In the genomic region with DNA sequence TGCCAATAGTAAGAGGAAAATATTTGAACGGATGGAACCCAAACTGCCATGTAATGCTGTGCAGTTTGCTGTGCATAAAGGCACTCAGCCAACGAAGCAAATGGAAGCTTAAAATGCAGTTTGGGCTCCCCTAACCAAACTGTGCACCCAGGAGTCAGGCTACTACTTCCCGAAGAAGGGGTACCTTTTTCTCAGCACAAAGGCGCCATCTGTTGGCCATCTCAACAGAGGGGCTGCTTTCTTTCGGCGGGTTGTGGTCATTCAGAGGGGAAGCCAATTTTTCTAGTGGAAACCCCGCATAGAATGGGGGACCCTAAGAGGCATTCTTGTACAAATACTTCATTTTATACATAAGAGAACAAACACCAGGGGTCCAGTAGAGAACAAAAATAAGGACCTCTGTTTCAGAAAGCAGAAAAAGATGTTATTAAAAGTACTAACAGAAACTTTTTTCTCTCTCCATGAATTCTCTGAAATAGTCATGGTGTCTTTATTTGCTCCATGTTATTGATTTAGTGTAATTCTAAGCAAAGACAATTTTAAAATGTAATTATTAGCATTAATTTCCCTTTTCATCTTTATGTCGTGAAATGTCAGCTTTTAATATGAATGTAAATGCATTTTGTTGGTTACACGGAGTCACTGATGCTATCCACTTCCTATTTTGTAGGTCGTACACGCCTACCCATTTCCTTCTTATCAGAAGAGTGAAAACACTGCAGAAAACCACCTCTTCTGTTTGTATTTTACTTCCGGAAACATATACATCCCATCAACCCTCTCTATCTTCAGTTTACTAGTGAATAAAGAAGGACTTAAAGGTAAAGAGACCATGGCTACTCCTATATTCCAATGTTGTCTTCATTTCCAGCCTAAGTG, we compare ENCODE assay signal across 8 cellular contexts.
DNase-seq lines count a peak whose midpoint lies in the region; ATAC-seq and TF ChIP-seq lines count a peak whose summit lies in the region.

No MANE protein-coding gene starts in this region.

- H3K9me3 Mint-ChIP-seq in T-helper 2 cell treated with Interferon-gamma antibody and Interleukin-4, amounts not matched to agents 5 μg/mL and 100 μg/mL, for 36 hours = peaks cover 5% of the 10 kb centered on the region

- no peaks in the 10 kb centered on the region for H3K9me3 ChIP-seq in fibroblast of lung (ENCODE audit: control insufficient read depth, insufficient read depth, low read depth, low read length)

- ATAC-seq in HG02840 (IDR thresholded peaks at IDR 0.05; ENCODE audit: low FRiP score, unreplicated experiment) = no peak

- H3K9ac ChIP-seq in fibroblast of lung (ENCODE audit: insufficient read depth, low read length) = no peak overlapping the region

- POLR2A ChIA-PET in RWPE1 (lab: Yijun Ruan, JAX; ENCODE audit: low non-redundant PET) = no interaction called here

- CTCF ChIA-PET in RWPE1 (lab: Yijun Ruan, JAX) = interaction anchor here (1.0 to 1.2 kb wide), 2 partner anchors 1097 to 1285 kb away, joined by 3 read pairs; no protein-coding TSS in a partner anchor

- H3K79me2 ChIP-seq in fibroblast of lung (ENCODE audit: control insufficient read depth, insufficient read depth, low read length) = no peaks in the 10 kb centered on the region

- DNase-seq in EL = peak; percentile 50
- peak; percentile 30 for DNase-seq in RWPE1 (ENCODE audit: low spot score)
- DNase-seq in fibroblast of lung (ENCODE audit: low read depth in 2 of 2) = peak; percentile 43 to 59
- peak in 51 of 56 donors; percentile 9 to 91 (median 56) for DNase-seq in nucleus accumbens (lab: John Stamatoyannopoulos, UW)
- no peak for DNase-seq in dedifferentiated amniotic fluid mesenchymal stem cell (ENCODE audit: extremely low spot score)
- DNase-seq in T-helper 2 cell treated with Interferon-gamma antibody and Interleukin-4, amounts not matched to agents 5 μg/mL and 100 μg/mL, for 36 hours (ENCODE audit: low spot score) = no peak

- H3K27me3 Mint-ChIP-seq in T-helper 2 cell treated with Interferon-gamma antibody and Interleukin-4, amounts not matched to agents 5 μg/mL and 100 μg/mL, for 36 hours (ENCODE audit: low read depth) = no peaks in the 10 kb centered on the region

- H3K36me3 Mint-ChIP-seq in T-helper 2 cell treated with Interferon-gamma antibody and Interleukin-4, amounts not matched to agents 5 μg/mL and 100 μg/mL, for 36 hours (ENCODE audit: low read depth) = no peaks in the 10 kb centered on the region

- no peaks in the 10 kb centered on the region for H3K36me3 ChIP-seq in fibroblast of lung (ENCODE audit: control insufficient read depth, insufficient read depth, low read length)

- H2AFZ ChIP-seq in fibroblast of lung (ENCODE audit: low read length) = no peak overlapping the region

- peak overlapping the region; percentile 3 for H3K4me2 ChIP-seq in fibroblast of lung (ENCODE audit: extremely low read depth, insufficient read depth, low read length)

- no peaks in the 10 kb centered on the region for H3K4me1 ChIP-seq in fibroblast of lung (ENCODE audit: control insufficient read depth, extremely low read depth, insufficient read depth, low read length)

- no peaks in the 10 kb centered on the region for H3K27me3 ChIP-seq in fibroblast of lung (ENCODE audit: control insufficient read depth, insufficient read depth, low read length)

- no peaks in the 10 kb centered on the region for H4K20me1 ChIP-seq in fibroblast of lung (ENCODE audit: control insufficient read depth, extremely low read depth, insufficient read depth, low read length)

- no peak overlapping the region for H3K4me3 ChIP-seq in fibroblast of lung (replicated peaks in 1 of 4; ENCODE audit: control extremely low read depth in 1 of 4, insufficient read depth in 1 of 4, low read depth in 3 of 4, low read length in 4 of 4)

- peaks cover 4% of the 10 kb centered on the region for H3K4me1 Mint-ChIP-seq in T-helper 2 cell treated with Interferon-gamma antibody and Interleukin-4, amounts not matched to agents 5 μg/mL and 100 μg/mL, for 36 hours (ENCODE audit: low read depth)

- H3K27ac ChIP-seq in RWPE1 (no peak overlapping the region), fibroblast of lung (ENCODE audit: insufficient read depth, low read length) (no peak overlapping the region)

- no peak overlapping the region for H3K4me3 Mint-ChIP-seq in T-helper 2 cell treated with Interferon-gamma antibody and Interleukin-4, amounts not matched to agents 5 μg/mL and 100 μg/mL, for 36 hours

- TF ChIP-seq CTCF in LNCAP (IDR thresholded peaks at IDR 0.05) (peak; percentile 79), RWPE1 (conservative IDR thresholded peaks at IDR 0.05; ENCODE audit: low read depth) (peak; percentile 66), fibroblast of lung (conservative IDR thresholded peaks at IDR 0.05 in 1 of 2, IDR thresholded peaks at IDR 0.05 in 1 of 2; ENCODE audit: low read depth in 1 of 2, low read length in 2 of 2) (peak; percentile 61 to 73)

- H3K27ac Mint-ChIP-seq in T-helper 2 cell treated with Interferon-gamma antibody and Interleukin-4, amounts not matched to agents 5 μg/mL and 100 μg/mL, for 36 hours = no peak overlapping the region

Comparison
In these comparisons a context has a peak if more than half of its experiments do, and no peak if none do; other contexts are left out.
1. DNase-seq: peak in EL (single experiment), RWPE1 (single experiment), fibroblast of lung (2 of 2) and nucleus accumbens (51 of 56); none in dedifferentiated amniotic fluid mesenchymal stem cell (single experiment) and T-helper 2 cell treated with Interferon-gamma antibody and Interleukin-4, amounts not matched to agents 5 μg/mL and 100 μg/mL, for 36 hours (single experiment).
2. Peak in every context shown above with its lines, with median percentiles within 50 percentile points of each other: CTCF ChIP-seq.